1 cellular context compared by ENCODE assay signal in genomic region chr6:131173680-131174079, GRCh38.
TF ChIP-seq lines count a peak whose summit lies in the region.

No MANE protein-coding gene starts in this region.

TF ChIP-seq in SK-N-SH, 30 proteins besides CTCF, POLR2A, EP300 and RAD21 (continued from another document):
- TF ChIP-seq ZBTB33 (IDR thresholded peaks at IDR 0.05; ENCODE audit: borderline replicate concordance, low read depth) (no peak), REST (IDR thresholded peaks at IDR 0.05; ENCODE audit: low read depth, low read length) (no peak), IRF3 (IDR thresholded peaks at IDR 0.05; ENCODE audit: low read depth, low read length) (no peak), JUND (IDR thresholded peaks at IDR 0.05) (no peak), FOSL2 (IDR thresholded peaks at IDR 0.05; ENCODE audit: borderline replicate concordance, low read depth) (no peak), GATA2 (CRISPR knock-in tag; IDR thresholded peaks at IDR 0.05) (no peak), RFX5 (IDR thresholded peaks at IDR 0.05; ENCODE audit: low read length) (no peak), FOXM1 (IDR thresholded peaks at IDR 0.05; ENCODE audit: low read depth) (no peak), TCF12 (IDR thresholded peaks at IDR 0.05) (no peak), TAF1 (IDR thresholded peaks at IDR 0.05; ENCODE audit: borderline replicate concordance, low read depth, low read length) (no peak), SMC3 (IDR thresholded peaks at IDR 0.05; ENCODE audit: low read depth, low read length) (no peak)
